In the genomic region with DNA sequence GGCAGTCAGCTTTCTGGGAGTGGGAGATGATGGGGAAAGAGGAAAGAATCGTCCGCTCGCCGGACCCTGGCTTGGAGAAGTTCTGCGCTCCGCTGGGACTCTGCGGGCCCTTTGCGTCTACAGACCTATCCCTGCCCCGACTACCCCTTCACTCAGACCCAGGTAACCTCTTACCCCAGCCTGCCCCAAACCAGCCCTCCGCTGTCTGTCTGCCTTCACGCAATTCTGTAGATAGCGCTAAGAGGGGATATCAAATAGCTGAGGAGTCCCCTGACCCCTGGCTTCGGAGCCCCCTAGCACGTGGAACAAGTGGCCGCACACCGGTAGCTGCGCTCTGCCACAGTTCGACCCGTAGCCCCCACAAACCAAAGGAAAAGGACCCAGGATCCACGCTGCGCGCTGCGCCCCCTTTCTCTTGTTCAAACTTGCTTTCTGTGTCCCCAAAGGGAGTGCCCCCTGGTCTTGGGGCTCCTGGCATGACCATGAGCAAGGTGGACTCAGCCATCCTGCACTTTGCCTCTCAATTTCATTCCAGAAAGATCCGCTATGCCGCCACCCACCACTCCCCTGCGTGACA, we compare ENCODE assay signal across 1 cellular context.
A peak's percentile ranks its signal among the peaks of the same experiment; 100 is the strongest.
TF ChIP-seq lines count a peak whose summit lies in the region.

No MANE protein-coding gene starts in this region.

TF ChIP-seq in H1, 55 proteins besides CTCF, POLR2A, EP300 and RAD21:
- TF ChIP-seq SUZ12 (IDR thresholded peaks at IDR 0.05; ENCODE audit: low read length) (peak; percentile 84), PHF8 (conservative IDR thresholded peaks at IDR 0.05; ENCODE audit: low read depth, low read length) (no peak), EZH2 (IDR thresholded peaks at IDR 0.05; ENCODE audit: low read depth, low read length, severe bottlenecking) (peak; percentile 92)
TF ChIP-seq in H1: peak in this region for 2.
